In genomic region chr4:165288226-165288625, GRCh38 we compare ENCODE assay signal across 1 cellular context.
TF ChIP-seq lines count a peak whose summit lies in the region.

No MANE protein-coding gene starts in this region.

TF ChIP-seq in HepG2, 621 proteins besides CTCF, POLR2A, EP300 and RAD21 (continued from another document):
- TF ChIP-seq ZBTB49 (CRISPR knock-in tag; IDR thresholded peaks at IDR 0.05; ENCODE audit: borderline replicate concordance) (no peak), IKZF1 (IDR thresholded peaks at IDR 0.05) (no peak), HOMEZ (CRISPR knock-in tag; IDR thresholded peaks at IDR 0.05; ENCODE audit: low read depth) (no peak)
